Comparison of ENCODE assay signal across 9 cellular contexts in the genomic region with DNA sequence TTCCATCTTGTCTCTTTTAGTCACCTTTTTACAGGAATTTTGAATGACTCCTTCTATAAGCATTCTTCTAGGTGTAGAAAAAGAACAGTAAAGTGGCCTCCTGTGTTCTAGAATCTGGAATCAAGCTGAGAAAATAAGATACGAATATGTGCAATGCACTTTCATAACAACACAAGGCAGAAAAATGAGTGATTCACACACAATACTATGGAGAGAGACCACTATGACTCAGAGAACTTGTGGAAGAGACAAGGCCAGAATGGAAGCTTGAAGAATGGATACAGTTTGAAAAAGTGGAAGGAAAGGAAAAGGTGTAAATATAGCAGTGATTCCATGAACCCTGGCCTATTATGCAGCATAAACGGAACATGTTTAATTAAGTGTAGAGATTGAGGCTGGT. TPM values are rescaled to one million over a fixed set of nuclear protein-coding genes. Genes with fewer than 3 reads are reported as not detected.
DNase-seq lines count a peak whose midpoint lies in the region; ATAC-seq and TF ChIP-seq lines count a peak whose summit lies in the region.
"Had no signal": no experiment of that assay in that cellular context is flagged by ENCODE, and none has a peak within 500 bp of the region (broad histone marks: within the 10 kb centered on the region; RNA-seq: fewer than 3 reads in every experiment).

No MANE protein-coding gene starts in this region.

- no peaks in the 10 kb centered on the region for H3K27me3 ChIP-seq in endocrine pancreas (ENCODE audit: control insufficient read depth, insufficient read depth, low read length)

- DNase-seq in activated T-cell treated with anti-CD3 and anti-CD28 coated beads, Interleukin-2, amount 50 U/mL, for 72 hours = no peak
- DNase-seq in activated T-cell treated with anti-CD3 and anti-CD28 coated beads for 4 hours = no peak
- peak; percentile 33 for DNase-seq in RKO (ENCODE audit: low spot score)
- DNase-seq in stimulated activated effector memory CD8-positive, alpha-beta T cell treated with anti-CD3 and anti-CD28 coated beads, Interleukin-12 subunit alpha, Interleukin-12 subunit beta, amount 100 ng/mL, for 72 hours (ENCODE audit: low spot score in 2 of 2) = no peak
- no peak for DNase-seq in NCI-H2227 (lab: John Stamatoyannopoulos, UW; ENCODE audit: unreplicated experiment)
- DNase-seq in NAMALWA (ENCODE audit: low spot score) = no peak
- DNase-seq in GM13976 (ENCODE audit: low spot score) = no peak
- DNase-seq: NCI-H2081 treated with DMSO at 0.1 percent for 48 hours had no signal

- H3K36me3 ChIP-seq in endocrine pancreas (ENCODE audit: control insufficient read depth, insufficient read depth, low read length) = no peaks in the 10 kb centered on the region

- peak overlapping the region; percentile 49 to 69 for H3K4me3 Mint-ChIP-seq in activated T-cell treated with anti-CD3 and anti-CD28 coated beads, Interleukin-2, amount 50 U/mL, for 72 hours
- peak overlapping the region; percentile 0 for H3K4me3 Mint-ChIP-seq in stimulated activated effector memory CD8-positive, alpha-beta T cell treated with anti-CD3 and anti-CD28 coated beads, Interleukin-12 subunit alpha, Interleukin-12 subunit beta, amount 100 ng/mL, for 72 hours

- H3K36me3 Mint-ChIP-seq in activated T-cell treated with anti-CD3 and anti-CD28 coated beads, Interleukin-2, amount 50 U/mL, for 72 hours (ENCODE audit: insufficient read depth in 2 of 2) = peaks cover 0 to 3% of the 10 kb centered on the region in 2 donors
- H3K36me3 Mint-ChIP-seq in stimulated activated effector memory CD8-positive, alpha-beta T cell treated with anti-CD3 and anti-CD28 coated beads, Interleukin-12 subunit alpha, Interleukin-12 subunit beta, amount 100 ng/mL, for 72 hours = no peaks in the 10 kb centered on the region

- no peaks in the 10 kb centered on the region for H3K4me1 ChIP-seq in endocrine pancreas (ENCODE audit: control insufficient read depth, insufficient read depth, low read length)

- no peak for TF ChIP-seq CTCF in GM13976 (IDR thresholded peaks at IDR 0.05; ENCODE audit: borderline replicate concordance, control extremely low read depth, extremely low read depth, insufficient read depth, missing control alignments)

- peak overlapping the region; percentile 75 for H3K4me3 ChIP-seq in endocrine pancreas (ENCODE audit: control insufficient read depth, insufficient read depth, low read length)

- no peak overlapping the region for H3K9ac ChIP-seq in endocrine pancreas (ENCODE audit: control insufficient read depth, insufficient read depth, low read length)

- H3K9me3 Mint-ChIP-seq in activated T-cell treated with anti-CD3 and anti-CD28 coated beads, Interleukin-2, amount 50 U/mL, for 72 hours = peaks cover 0 to 2% of the 10 kb centered on the region in 2 donors
- H3K9me3 Mint-ChIP-seq in stimulated activated effector memory CD8-positive, alpha-beta T cell treated with anti-CD3 and anti-CD28 coated beads, Interleukin-12 subunit alpha, Interleukin-12 subunit beta, amount 100 ng/mL, for 72 hours = no peaks in the 10 kb centered on the region

- H3K4me1 Mint-ChIP-seq in activated T-cell treated with anti-CD3 and anti-CD28 coated beads, Interleukin-2, amount 50 U/mL, for 72 hours (ENCODE audit: low read depth) = peaks cover 26% of the 10 kb centered on the region
- H3K4me1 Mint-ChIP-seq in stimulated activated effector memory CD8-positive, alpha-beta T cell treated with anti-CD3 and anti-CD28 coated beads, Interleukin-12 subunit alpha, Interleukin-12 subunit beta, amount 100 ng/mL, for 72 hours = peaks cover 17% of the 10 kb centered on the region

- H3K27me3 Mint-ChIP-seq in activated T-cell treated with anti-CD3 and anti-CD28 coated beads, Interleukin-2, amount 50 U/mL, for 72 hours (ENCODE audit: low read depth) = no peaks in the 10 kb centered on the region

- H3K9me3 ChIP-seq in endocrine pancreas (ENCODE audit: control insufficient read depth, low read length) = no peaks in the 10 kb centered on the region

- no peak overlapping the region for H3K27ac Mint-ChIP-seq in activated T-cell treated with anti-CD3 and anti-CD28 coated beads, Interleukin-2, amount 50 U/mL, for 72 hours
- H3K27ac Mint-ChIP-seq in stimulated activated effector memory CD8-positive, alpha-beta T cell treated with anti-CD3 and anti-CD28 coated beads, Interleukin-12 subunit alpha, Interleukin-12 subunit beta, amount 100 ng/mL, for 72 hours = no peak overlapping the region

- ATAC-seq in activated T-cell treated with anti-CD3 and anti-CD28 coated beads, Interleukin-2, amount 50 U/mL, for 72 hours (replicated peaks in 1 of 2) = peak in 1 of 2 donors; percentile 36
- ATAC-seq in stimulated activated effector memory CD8-positive, alpha-beta T cell treated with anti-CD3 and anti-CD28 coated beads, Interleukin-12 subunit alpha, Interleukin-12 subunit beta, amount 100 ng/mL, for 72 hours = peak; percentile 59

- in situ Hi-C loops in GM13976 (cut with MboI; ENCODE audit: low sequenced_read_pairs, unreplicated experiment) = no loop called here

RNA-seq across cellular contexts. Expression of a gene that starts 57.1 kb away (rescaled TPM):
- 10 to 100 TPM; 65.4 to 69.1 TPM for total RNA-seq in activated T-cell treated with anti-CD3 and anti-CD28 coated beads, Interleukin-2, amount 50 U/mL, for 72 hours
